Comparison of ENCODE assay signal across 22 cellular contexts in genomic region chr3:58520403-58520784, GRCh38. TPM values are rescaled to one million over a fixed set of nuclear protein-coding genes. Genes with fewer than 3 reads are reported as not detected.
"Had no signal": no experiment of that assay in that cellular context is flagged by ENCODE, and none has a peak within 500 bp of the region (broad histone marks: within the 10 kb centered on the region; RNA-seq: fewer than 3 reads in every experiment).

No MANE protein-coding gene starts in this region.

- H3K36me3 ChIP-seq: neutrophil had no signal

- H3K36me3 Mint-ChIP-seq: natural killer cell treated with Interleukin-12 subunit alpha and Interleukin-12 subunit beta and Interleukin-15 and Interleukin-18, amount 100 ng/mL, for 72 hours had no signal

- FAIRE-seq: frontal cortex, keratinocyte had no signal

- H3K9me3 ChIP-seq: heart right ventricle, left ventricle myocardium inferior, neutrophil, sigmoid colon, upper lobe of left lung, vagina had no signal

- ATAC-seq: esophagus mucosa had no signal

- H3K27me3 ChIP-seq: dorsolateral prefrontal cortex, heart right ventricle, neutrophil, sigmoid colon, upper lobe of left lung, vagina had no signal

- H3K4me3 Mint-ChIP-seq: natural killer cell treated with Interleukin-12 subunit alpha and Interleukin-12 subunit beta and Interleukin-15 and Interleukin-18, amount 100 ng/mL, for 72 hours had no signal

- DNase-seq: cortex of kidney; dorsolateral prefrontal cortex; effector CD8-positive, alpha-beta T cell; heart right ventricle; left cardiac atrium; left ventricle myocardium inferior; mesenchymal stem cell; midbrain; posterior cingulate gyrus; sigmoid colon; stimulated activated CD4-positive, alpha-beta T cell treated with anti-CD3 and anti-CD28 coated beads, Interleukin-2, amount 100 ng/mL, for 24 hours; stimulated activated naive CD4-positive, alpha-beta T cell treated with Interleukin-2 at 50 U/mL for 16 hours; upper lobe of left lung had no signal

- H3K27me3 Mint-ChIP-seq: natural killer cell treated with Interleukin-12 subunit alpha and Interleukin-12 subunit beta and Interleukin-15 and Interleukin-18, amount 100 ng/mL, for 72 hours had no signal

- H3K4me1 ChIP-seq: heart right ventricle, left ventricle myocardium inferior, sigmoid colon had no signal

- H3K27ac Mint-ChIP-seq: natural killer cell treated with Interleukin-12 subunit alpha and Interleukin-12 subunit beta and Interleukin-15 and Interleukin-18, amount 100 ng/mL, for 72 hours had no signal

- H3K9me3 Mint-ChIP-seq: natural killer cell treated with Interleukin-12 subunit alpha and Interleukin-12 subunit beta and Interleukin-15 and Interleukin-18, amount 100 ng/mL, for 72 hours had no signal

- H3K4me3 ChIP-seq: dorsolateral prefrontal cortex, heart right ventricle, left ventricle myocardium inferior, lung, sigmoid colon, skin epidermis, upper lobe of left lung, vagina had no signal

- H3K27ac ChIP-seq: dorsolateral prefrontal cortex, heart right ventricle, left ventricle myocardium inferior, neutrophil, sigmoid colon, skin epidermis, upper lobe of left lung, vagina had no signal

RNA-seq across cellular contexts. Expression of gene ACOX2, which starts 16.6 kb away (rescaled TPM):
- total RNA-seq: natural killer cell treated with Interleukin-12 subunit alpha and Interleukin-12 subunit beta and Interleukin-15 and Interleukin-18, amount 100 ng/mL, for 72 hours had no signal

RNA-seq across cellular contexts. Expression of gene FAM107A, which starts 56.8 kb away (rescaled TPM):
- total RNA-seq: natural killer cell treated with Interleukin-12 subunit alpha and Interleukin-12 subunit beta and Interleukin-15 and Interleukin-18, amount 100 ng/mL, for 72 hours; osteocyte had no signal
- polyA plus RNA-seq: keratinocyte had no signal
